8 cellular contexts compared by ENCODE assay signal in genomic region chr1:236524142-236524891, GRCh38. TPM values are rescaled to one million over a fixed set of nuclear protein-coding genes. Genes with fewer than 3 reads are reported as not detected.
A peak's percentile ranks its signal among the peaks of the same experiment; 100 is the strongest.
DNase-seq lines count a peak whose midpoint lies in the region; ATAC-seq, FAIRE-seq and TF ChIP-seq lines count a peak whose summit lies in the region.

No MANE protein-coding gene starts in this region.

- H3K4me3 Mint-ChIP-seq in central memory CD8-positive, alpha-beta T cell = peak overlapping the region; percentile 98

- no peak for TF ChIP-seq CTCF in A549 (IDR thresholded peaks at IDR 0.05)
- no peak for TF ChIP-seq CTCF in WI38 (IDR thresholded peaks at IDR 0.05; ENCODE audit: low read depth, low read length)

- CTCF ChIA-PET in A549 (lab: Yijun Ruan, JAX) = interaction anchor here (0.6 to 1.1 kb wide), 2 partner anchors 21 to 34 kb away, joined by 3 to 4 read pairs; no protein-coding TSS in a partner anchor

- H3K36me3 Mint-ChIP-seq in central memory CD8-positive, alpha-beta T cell (ENCODE audit: insufficient read depth) = peaks cover 38% of the 10 kb centered on the region

- TF ChIP-seq POLR2A in A549 (IDR thresholded peaks at IDR 0.05; ENCODE audit: low read length) = no peak; the same call in 1 of the 2 replicates

- H3K27me3 Mint-ChIP-seq in central memory CD8-positive, alpha-beta T cell = no peaks in the 10 kb centered on the region

- 2% methylated on average over 28 of the region's 32 CpGs for WGBS in A549 (ENCODE audit: missing lambda C conversion rate)

- peak; percentile 78 to 87 for ATAC-seq in A549
- ATAC-seq in GM18517 (IDR thresholded peaks at IDR 0.05; ENCODE audit: unreplicated experiment) = peak; percentile 96
- ATAC-seq in HG03039 (IDR thresholded peaks at IDR 0.05; ENCODE audit: unreplicated experiment) = peak; percentile 79
- ATAC-seq in central memory CD8-positive, alpha-beta T cell (replicated peaks; ENCODE audit: extremely low read depth, poor library complexity, severe bottlenecking) = peak; percentile 92

- H3K4me3 ChIP-seq in A549 = peak overlapping the region; percentile 99
- peak overlapping the region; percentile 95 for H3K4me3 ChIP-seq in WI38 (ENCODE audit: low read depth, low read length)

- H3K4me2 ChIP-seq in A549 = peak overlapping the region; percentile 74

- H3K4me1 ChIP-seq in A549 = peaks cover 11% of the 10 kb centered on the region; the same call in 2 of the 3 replicates

- TF ChIP-seq RAD21 in A549 (conservative IDR thresholded peaks at IDR 0.05 in 1 of 2, IDR thresholded peaks at IDR 0.05 in 1 of 2) = no peak

- peaks cover 21% of the 10 kb centered on the region for H3K4me1 Mint-ChIP-seq in central memory CD8-positive, alpha-beta T cell

- FAIRE-seq in A549 (lab: Jason Lieb, UNC) (peak; percentile 88), islet of Langerhans (lab: Jason Lieb, UNC) (peak; percentile 73)

- DNase-seq in A549 (ENCODE audit: low read depth in 1 of 2, low spot score in 1 of 2) (peak; percentile 89 to 90), NCI-H2081 (lab: John Stamatoyannopoulos, UW) (peak; percentile 80 to 92)
- DNase-seq in central memory CD8-positive, alpha-beta T cell (ENCODE audit: low spot score in 2 of 2) = peak; percentile 29 to 48
- peak; percentile 28 to 54 (median 34) for DNase-seq in stimulated activated CD4-positive, alpha-beta T cell treated with anti-CD3 and anti-CD28 coated beads, Interleukin-12 subunit alpha, Interleukin-12 subunit beta, amount 100 ng/mL, for 48 hours (ENCODE audit: low read depth in 2 of 3, low spot score in 1 of 3)

- H3K27ac Mint-ChIP-seq in central memory CD8-positive, alpha-beta T cell (ENCODE audit: low read depth) = peak overlapping the region; percentile 98

- POLR2A ChIA-PET in A549 (lab: Yijun Ruan, JAX) = no interaction called here

- peak overlapping the region; percentile 88 to 94 for H3K27ac ChIP-seq in A549

- no peaks in the 10 kb centered on the region for H3K9me3 Mint-ChIP-seq in central memory CD8-positive, alpha-beta T cell

- TF ChIP-seq EP300 in A549 (IDR thresholded peaks at IDR 0.05) = no peak

- no peaks in the 10 kb centered on the region for H3K9me3 ChIP-seq in A549

TF ChIP-seq in A549, 52 proteins besides CTCF, POLR2A, EP300 and RAD21:
- TF ChIP-seq FOSL2 (IDR thresholded peaks at IDR 0.05) = no peak
- peak; percentile 24; the same call in 1 of the 2 replicates for TF ChIP-seq FOSL2 (CRISPR knock-in tag; IDR thresholded peaks at IDR 0.05)
- peak; percentile 85 for TF ChIP-seq USF2 (IDR thresholded peaks at IDR 0.05)
- TF ChIP-seq MAFK (IDR thresholded peaks at IDR 0.05; ENCODE audit: partially characterized antibody) = peak; percentile 22
- 0 out of 2 replicates have a peak, but pooled peaks have one; percentile 13 for TF ChIP-seq ZNF302 (CRISPR knock-in tag; IDR thresholded peaks at IDR 0.05)
- no peak for TF ChIP-seq HOXB5 (CRISPR knock-in tag; IDR thresholded peaks at IDR 0.05)
- TF ChIP-seq TFCP2L1 (CRISPR knock-in tag; IDR thresholded peaks at IDR 0.05) = 0 out of 2 replicates have a peak, but pooled peaks have one; percentile 50
- peak in 1 of 2 experiments; percentile 22; a peak in 1 of 5 replicates for TF ChIP-seq JUN (IDR thresholded peaks at IDR 0.05)
- TF ChIP-seq KDM5A (IDR thresholded peaks at IDR 0.05) = peak; percentile 53; the same call in 1 of the 2 replicates
- TF ChIP-seq CEBPB (IDR thresholded peaks at IDR 0.05) = no peak
- TF ChIP-seq SREBF2 (IDR thresholded peaks at IDR 0.05) = no peak
- TF ChIP-seq ZSCAN20 (CRISPR knock-in tag; IDR thresholded peaks at IDR 0.05) = no peak
- no peak for TF ChIP-seq HDAC2 (IDR thresholded peaks at IDR 0.05)
- TF ChIP-seq BCL3 (IDR thresholded peaks at IDR 0.05) = peak; percentile 41; the same call in 1 of the 3 replicates
- no peak for TF ChIP-seq SMC3 (IDR thresholded peaks at IDR 0.05)
- TF ChIP-seq EHF (CRISPR knock-in tag; IDR thresholded peaks at IDR 0.05) = 0 out of 2 replicates have a peak, but pooled peaks have one; percentile 31
- no peak for TF ChIP-seq HEYL (CRISPR knock-in tag; IDR thresholded peaks at IDR 0.05)
- 0 out of 2 replicates have a peak, but pooled peaks have one; percentile 29 for TF ChIP-seq E2F6 (IDR thresholded peaks at IDR 0.05; ENCODE audit: borderline replicate concordance, low read depth)
- TF ChIP-seq ELK1 (IDR thresholded peaks at IDR 0.05; ENCODE audit: low read depth, low read length) = no peak
- TF ChIP-seq RFX5 (IDR thresholded peaks at IDR 0.05) = no peak
- TF ChIP-seq NFE2L2 (conservative IDR thresholded peaks at IDR 0.05; ENCODE audit: low read length) = no peak

RNA-seq across cellular contexts. Expression of gene LGALS8, which starts 0.5 kb away (rescaled TPM):
- 61.3 and 66.0 TPM in 2 replicates for polyA plus RNA-seq in A549 (2011; rRNA removed)
- 10.5 and 11.8 TPM in 2 replicates for polyA plus RNA-seq in A549 (2012; cell fraction: cytosol; rRNA removed)
- 12.8 and 24.0 TPM in 2 replicates for polyA plus RNA-seq in A549 (2012; cell fraction: nucleus; rRNA removed)
- polyA plus RNA-seq in A549 (2017; fragmentation: RNase III; extraction: RNeasy Plus Mini Kit Qiagen cat#74134 plus additional on column Dnase treatment) = 30.1 to 32.3 TPM (median 32.1 TPM) in 3 replicates
- 35.5 and 46.7 TPM in 2 replicates for polyA minus RNA-seq in A549 (2011; rRNA and poly(A)+ RNA removed)

Comparison
In these comparisons a context has a peak if more than half of its experiments do, and no peak if none do; other contexts are left out.
1. Peak in every context shown above with its lines: DNase-seq, ATAC-seq, H3K4me3 ChIP-seq and H3K27ac ChIP-seq.
2. DNase-seq: peak in every context shown above with its lines; median percentile 90 in A549; 86 in NCI-H2081; 38 in central memory CD8-positive, alpha-beta T cell; 34 in stimulated activated CD4-positive, alpha-beta T cell treated with anti-CD3 and anti-CD28 coated beads, Interleukin-12 subunit alpha, Interleukin-12 subunit beta, amount 100 ng/mL, for 48 hours.